ENCODE assay signal across 8 cellular contexts in genomic region chr1:52033190-52034049, GRCh38. TPM values are rescaled to one million over a fixed set of nuclear protein-coding genes. Genes with fewer than 3 reads are reported as not detected.
DNase-seq lines count a peak whose midpoint lies in the region; ATAC-seq, FAIRE-seq and TF ChIP-seq lines count a peak whose summit lies in the region.

Gene KTI12, minus strand, starts transcription at chr1:52033810. Its CDS starts 49 bp downstream, at chr1:52033761.

- peak within 1 kb of the TSS; percentile 77 for H3K4me3 ChIP-seq in bronchial epithelial cell (ENCODE audit: low read depth, low read length)

- H3K4me3 Mint-ChIP-seq in WTC11 (peak within 1 kb of the TSS; percentile 93), immature natural killer cell (peak within 1 kb of the TSS; percentile 92 to 95 (median 94))

- TF ChIP-seq CTCF in WTC11 (IDR thresholded peaks at IDR 0.05) (no peak), bronchial epithelial cell (IDR thresholded peaks at IDR 0.05; ENCODE audit: insufficient read depth, low read length, severe bottlenecking) (no peak)

- H3K27me3 Mint-ChIP-seq in WTC11 (ENCODE audit: low read depth) = no peaks in the 10 kb centered on the region
- peaks cover 2 to 7% (median 6%) of the 10 kb centered on the region in 3 donors for H3K27me3 Mint-ChIP-seq in immature natural killer cell (ENCODE audit: low read depth in 3 of 3)

- ATAC-seq in GM18909 (IDR thresholded peaks at IDR 0.05; ENCODE audit: poor library complexity, unreplicated experiment) (peak; percentile 89), HG03175 (IDR thresholded peaks at IDR 0.05; ENCODE audit: unreplicated experiment) (peak; percentile 82), WTC11 (peak; percentile 87)

- H3K36me3 ChIP-seq in bronchial epithelial cell (ENCODE audit: control insufficient read depth, insufficient read depth, low read length) = peaks cover 2% of the 10 kb centered on the region

- H3K27ac Mint-ChIP-seq in WTC11 (peak within 1 kb of the TSS; percentile 74), immature natural killer cell (peak within 1 kb of the TSS; percentile 90 to 97 (median 95))

- H3K36me3 Mint-ChIP-seq in WTC11 (peaks cover 9% of the 10 kb centered on the region), immature natural killer cell (peaks cover 0 to 20% (median 12%) of the 10 kb centered on the region in 3 donors)

- POLR2A ChIA-PET in WTC11 (lab: Charles Lee) = interaction anchor here (0.6 to 1.7 kb wide), 2 partner anchors 22 to 293 kb away, joined by 3 to 11 read pairs; partner anchors contain the start of gene TXNDC12

- no peaks in the 10 kb centered on the region for H3K27me3 ChIP-seq in bronchial epithelial cell (ENCODE audit: control insufficient read depth, insufficient read depth, low read length)

- peak; percentile 94 for DNase-seq in AG08395 (ENCODE audit: low spot score)
- DNase-seq in NCI-H2227 treated with DMSO at 0.1 percent for 48 hours (lab: John Stamatoyannopoulos, UW) = peak; percentile 90
- DNase-seq in WTC11 (ENCODE audit: low spot score) = peak; percentile 76
- peak; percentile 75 for DNase-seq in bronchial epithelial cell (ENCODE audit: low read depth)
- peak; percentile 87 to 91 (median 90) for DNase-seq in immature natural killer cell
- peak; percentile 70 for DNase-seq in smooth muscle cell of the brain vasculature (ENCODE audit: low read depth, low spot score)

- H3K9me3 Mint-ChIP-seq in WTC11 (no peaks in the 10 kb centered on the region), immature natural killer cell (no peaks in the 10 kb centered on the region)

- CTCF ChIA-PET in WTC11 (lab: Charles Lee) = interaction anchor here (1.3 kb wide), 1 partner anchor 315 kb away, joined by 5 read pairs; no protein-coding TSS in a partner anchor

- peaks cover 20% of the 10 kb centered on the region for H3K4me1 Mint-ChIP-seq in WTC11
- peaks cover 33 to 42% of the 10 kb centered on the region in 2 donors for H3K4me1 Mint-ChIP-seq in immature natural killer cell

- FAIRE-seq in bronchial epithelial cell (lab: Jason Lieb, UNC) = no peak

TF ChIP-seq in WTC11, 78 proteins besides CTCF, POLR2A, EP300 and RAD21 (continues in another document):
- peak; percentile 75; the same call in 1 of the 2 replicates for TF ChIP-seq NFATC4 (CRISPR knock-in tag; IDR thresholded peaks at IDR 0.05)
- peak; percentile 88 for TF ChIP-seq MAX (CRISPR knock-in tag; IDR thresholded peaks at IDR 0.05)
- peak; percentile 73; the same call in 1 of the 2 replicates for TF ChIP-seq RELA (CRISPR knock-in tag; IDR thresholded peaks at IDR 0.05; ENCODE audit: borderline replicate concordance)
- TF ChIP-seq KAT7 (CRISPR knock-in tag; IDR thresholded peaks at IDR 0.05; ENCODE audit: borderline replicate concordance) = peak; percentile 98
- no peak for TF ChIP-seq PRDM15 (CRISPR knock-in tag; IDR thresholded peaks at IDR 0.05)
- peak; percentile 48; the same call in 1 of the 2 replicates for TF ChIP-seq TEAD1 (CRISPR knock-in tag; IDR thresholded peaks at IDR 0.05)
- no peak for TF ChIP-seq TEAD4 (CRISPR knock-in tag; IDR thresholded peaks at IDR 0.05)
- peak; percentile 47; the same call in 1 of the 2 replicates for TF ChIP-seq ZNF281 (CRISPR knock-in tag; IDR thresholded peaks at IDR 0.05)
- peak; percentile 87 for TF ChIP-seq ZNF416 (CRISPR knock-in tag; IDR thresholded peaks at IDR 0.05)
- TF ChIP-seq FOXJ3 (CRISPR knock-in tag; IDR thresholded peaks at IDR 0.05; ENCODE audit: borderline replicate concordance) = no peak
- TF ChIP-seq E2F5 (CRISPR knock-in tag; IDR thresholded peaks at IDR 0.05) = no peak
- TF ChIP-seq FOXP1 (CRISPR knock-in tag; IDR thresholded peaks at IDR 0.05; ENCODE audit: borderline replicate concordance) = peak; percentile 94
- 0 out of 2 replicates have a peak, but pooled peaks have one; percentile 91 for TF ChIP-seq ETV6 (CRISPR knock-in tag; IDR thresholded peaks at IDR 0.05)
- TF ChIP-seq ZBTB21 (CRISPR knock-in tag; IDR thresholded peaks at IDR 0.05; ENCODE audit: borderline replicate concordance) = no peak
- peak; percentile 79 for TF ChIP-seq MYBL2 (CRISPR knock-in tag; IDR thresholded peaks at IDR 0.05)
- 0 out of 2 replicates have a peak, but pooled peaks have one; percentile 12 for TF ChIP-seq NR2C2 (CRISPR knock-in tag; IDR thresholded peaks at IDR 0.05)
- TF ChIP-seq AR (CRISPR knock-in tag; IDR thresholded peaks at IDR 0.05) = peak; percentile 64; the same call in 1 of the 2 replicates
- TF ChIP-seq TP53 (CRISPR knock-in tag; IDR thresholded peaks at IDR 0.05) = no peak; the same call in 1 of the 2 replicates

RNA-seq across cellular contexts. Expression of gene KTI12, which starts in this region (rescaled TPM):
- total RNA-seq in WTC11 (2021) (9.4 to 10.1 TPM (median 9.9 TPM) in 3 replicates), bronchial epithelial cell (5.6 and 10.0 TPM in 2 replicates)
- 10 to 100 TPM; 28.8 to 31.8 (median 29.1) TPM for polyA plus RNA-seq in immature natural killer cell

Comparison
In these comparisons a context has a peak if more than half of its experiments do, and no peak if none do; other contexts are left out.
1. Peak in every context shown above with its lines: DNase-seq, ATAC-seq and H3K4me3 ChIP-seq.